ENCODE assay signal across 8 cellular contexts in the genomic region with DNA sequence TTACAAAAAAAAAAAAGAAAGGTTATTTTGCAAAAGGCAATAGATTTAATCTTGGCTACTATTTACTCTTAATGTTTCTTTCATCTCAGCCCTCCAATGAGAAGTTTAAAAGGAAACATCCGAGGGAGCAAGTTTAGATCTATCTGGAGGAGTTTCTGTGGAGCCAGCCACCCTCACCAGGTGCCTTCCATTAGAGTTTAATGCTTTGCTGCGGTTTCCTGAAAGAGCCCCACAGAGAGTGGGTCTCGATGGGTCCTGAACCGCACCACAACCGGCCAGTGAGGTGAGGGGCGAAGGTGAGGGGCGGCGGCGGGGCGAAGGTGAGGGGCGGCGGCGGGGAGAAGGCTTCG. TPM values are rescaled to one million over a fixed set of nuclear protein-coding genes. Genes with fewer than 3 reads are reported as not detected.
A peak's percentile ranks its signal among the peaks of the same experiment; 100 is the strongest.
DNase-seq lines count a peak whose midpoint lies in the region; ATAC-seq and TF ChIP-seq lines count a peak whose summit lies in the region.

No MANE protein-coding gene starts in this region.

- H3K27ac Mint-ChIP-seq in central memory CD8-positive, alpha-beta T cell (ENCODE audit: low read depth): peak overlapping the region; percentile 22

- peak overlapping the region; percentile 89 for H3K4me3 Mint-ChIP-seq in central memory CD8-positive, alpha-beta T cell

- H3K9me3 Mint-ChIP-seq in central memory CD8-positive, alpha-beta T cell: no peaks in the 10 kb centered on the region

- ATAC-seq in GM19452 (IDR thresholded peaks at IDR 0.05; ENCODE audit: unreplicated experiment) (peak; percentile 1), lower lobe of right lung (peak in 1 of 2 donors; percentile 37), upper lobe of right lung (peak; percentile 2), GM18873 (IDR thresholded peaks at IDR 0.05; ENCODE audit: low FRiP score, unreplicated experiment) (no peak)
- peak; percentile 7 for ATAC-seq in central memory CD8-positive, alpha-beta T cell (replicated peaks; ENCODE audit: extremely low read depth, poor library complexity, severe bottlenecking)

- intact Hi-C loops in lower lobe of right lung (cut with DNase I): no loop called here
- intact Hi-C loops in upper lobe of right lung (cut with DNase I): no loop called here

- H3K27me3 ChIP-seq in MG63: no peaks in the 10 kb centered on the region
- no peaks in the 10 kb centered on the region for H3K27me3 ChIP-seq in lower lobe of right lung (ENCODE audit: low read depth)
- H3K27me3 ChIP-seq in upper lobe of right lung: no peaks in the 10 kb centered on the region

- H3K36me3 ChIP-seq in MG63: no peaks in the 10 kb centered on the region
- H3K36me3 ChIP-seq in lower lobe of right lung: no peaks in the 10 kb centered on the region
- H3K36me3 ChIP-seq in upper lobe of right lung: no peaks in the 10 kb centered on the region

- no peaks in the 10 kb centered on the region for H3K27me3 Mint-ChIP-seq in central memory CD8-positive, alpha-beta T cell

- H3K4me1 ChIP-seq in lower lobe of right lung (peaks cover 7% of the 10 kb centered on the region), upper lobe of right lung (no peaks in the 10 kb centered on the region)

- peaks cover 5% of the 10 kb centered on the region for H3K36me3 Mint-ChIP-seq in central memory CD8-positive, alpha-beta T cell (ENCODE audit: insufficient read depth)

- H3K4me3 ChIP-seq in MG63: peak overlapping the region; percentile 75
- H3K4me3 ChIP-seq in lower lobe of right lung: peak overlapping the region; percentile 74
- peak overlapping the region; percentile 87 for H3K4me3 ChIP-seq in upper lobe of right lung

- H3K27ac ChIP-seq in lower lobe of right lung (peak overlapping the region; percentile 87), upper lobe of right lung (peak overlapping the region; percentile 88)

- TF ChIP-seq CTCF in lower lobe of right lung (IDR thresholded peaks at IDR 0.05) (no peak), upper lobe of right lung (IDR thresholded peaks at IDR 0.05) (no peak)

- H3K9me3 ChIP-seq in MG63 (no peaks in the 10 kb centered on the region), lower lobe of right lung (no peaks in the 10 kb centered on the region), upper lobe of right lung (no peaks in the 10 kb centered on the region)

- peak; percentile 1 for DNase-seq in A172 (ENCODE audit: low spot score)
- no peak for DNase-seq in MG63
- no peak for DNase-seq in central memory CD8-positive, alpha-beta T cell (ENCODE audit: low spot score in 2 of 2)
- DNase-seq in lower lobe of right lung: no peak
- DNase-seq in upper lobe of right lung: no peak
- DNase-seq in SKM-1 treated with dmso at 0.1 percent for 144 hours (lab: John Stamatoyannopoulos, UW; ENCODE audit: unreplicated experiment): no peak

- H3K4me1 Mint-ChIP-seq in central memory CD8-positive, alpha-beta T cell: peaks cover 8% of the 10 kb centered on the region

RNA-seq across cellular contexts. Expression of a gene that starts 0.6 kb away (rescaled TPM):
- total RNA-seq in A172 (2014; rRNA removed; shearing (Covaris generic)): 0.41 and 0.43 TPM in 2 replicates
- total RNA-seq in MG63 (2014; rRNA removed; shearing (Covaris generic); ENCODE audit: low replicate concordance): 0.07 TPM in 1 of 2 replicates, not detected in the other
- 6.1 TPM for total RNA-seq in lower lobe of right lung
- 2.7 TPM for total RNA-seq in upper lobe of right lung

RNA-seq across cellular contexts. Expression of a gene that starts 0.8 kb away (rescaled TPM):
- not detected in 2 replicates for total RNA-seq in A172 (2014; rRNA removed; shearing (Covaris generic))
- not detected in 2 replicates for total RNA-seq in MG63 (2014; rRNA removed; shearing (Covaris generic); ENCODE audit: low replicate concordance)
- total RNA-seq in lower lobe of right lung (5.5 TPM), upper lobe of right lung (1.5 TPM)
